8 cellular contexts compared by ENCODE assay signal in the genomic region with DNA sequence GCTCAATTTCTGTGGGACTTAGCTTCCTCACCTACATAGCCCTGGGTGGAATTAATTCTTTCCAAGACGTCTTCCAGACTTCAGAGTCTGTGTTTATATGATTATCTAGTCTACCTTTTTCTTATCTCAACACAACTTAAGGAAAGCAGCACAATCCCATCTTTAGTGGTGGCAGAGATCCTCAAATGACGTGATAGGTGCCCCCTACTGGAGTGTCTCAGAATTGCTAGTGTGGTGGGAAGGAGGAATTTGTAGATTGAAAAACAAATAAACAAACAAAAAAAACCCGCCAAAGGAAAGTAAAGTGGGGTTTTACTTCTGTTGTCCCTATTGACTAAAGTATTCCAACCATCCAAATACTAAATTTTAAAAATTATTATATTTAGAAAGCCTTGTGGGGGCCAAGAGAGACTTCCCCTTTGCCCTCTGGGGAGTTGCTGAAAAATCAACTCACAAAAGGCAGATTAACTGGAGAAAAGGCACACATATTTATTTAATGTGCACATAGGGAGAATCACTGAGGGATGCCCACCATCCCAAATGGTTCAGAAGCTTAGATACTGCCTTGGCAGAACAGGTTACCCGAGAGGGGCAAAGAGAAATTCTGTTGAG.
DNase-seq lines count a peak whose midpoint lies in the region; ATAC-seq and TF ChIP-seq lines count a peak whose summit lies in the region.

No MANE protein-coding gene starts in this region.

- H3K9me3 Mint-ChIP-seq in CD14-positive monocyte = peaks cover 7 to 14% (median 11%) of the 10 kb centered on the region in 7 donors

- H3K4me3 Mint-ChIP-seq in CD14-positive monocyte = no peak overlapping the region

- H3K36me3 ChIP-seq in gastroesophageal sphincter = no peaks in the 10 kb centered on the region

- TF ChIP-seq CTCF in CD14-positive monocyte (IDR thresholded peaks at IDR 0.05) (peak; percentile 36), HFF-Myc (IDR thresholded peaks at IDR 0.05; ENCODE audit: low read depth, low read length, missing control alignments) (peak; percentile 76), gastroesophageal sphincter (IDR thresholded peaks at IDR 0.05) (peak; percentile 23 to 61 (median 32))

- H3K4me1 ChIP-seq in gastroesophageal sphincter = peaks cover 0 to 4% (median 0%) of the 10 kb centered on the region in 3 donors

- intact Hi-C loops in CD14-positive monocyte (cut with micrococcal nuclease) = no loop called here

- H3K27ac ChIP-seq in gastroesophageal sphincter = no peak overlapping the region

- H3K4me3 ChIP-seq in HFF-Myc (replicated peaks; ENCODE audit: low read depth, low read length) (no peak overlapping the region), gastroesophageal sphincter (no peak overlapping the region)

- WGBS in gastroesophageal sphincter (ENCODE audit: low coverage in 1 of 2), 2 donors = 42 to 49% methylated on average over 4 of the region's 4 CpGs

- no peaks in the 10 kb centered on the region for H3K9me3 ChIP-seq in gastroesophageal sphincter

- TF ChIP-seq EP300 in gastroesophageal sphincter (IDR thresholded peaks at IDR 0.05) = no peak

- no peak overlapping the region for H3K27ac Mint-ChIP-seq in CD14-positive monocyte

- no peak for ATAC-seq in gastroesophageal sphincter
- no peak for ATAC-seq in GM21717 (IDR thresholded peaks at IDR 0.05; ENCODE audit: unreplicated experiment)
- ATAC-seq in GM19351 (IDR thresholded peaks at IDR 0.05; ENCODE audit: unreplicated experiment) = no peak
- ATAC-seq in GM21367 (IDR thresholded peaks at IDR 0.05; ENCODE audit: unreplicated experiment) = no peak

- no peaks in the 10 kb centered on the region for H3K36me3 Mint-ChIP-seq in CD14-positive monocyte

- no peak for TF ChIP-seq POLR2A in gastroesophageal sphincter (IDR thresholded peaks at IDR 0.05)

- H3K27me3 ChIP-seq in gastroesophageal sphincter = no peaks in the 10 kb centered on the region

- no peak for DNase-seq in CD14-positive monocyte (ENCODE audit: low spot score)
- DNase-seq in HFF-Myc (ENCODE audit: extremely low read depth, low read depth) = peak; percentile 15
- DNase-seq in activated CD4-positive, alpha-beta T cell treated with anti-CD3 and anti-CD28 coated beads, Interleukin-2, amount 50 U/mL, for 4 hours = peak; percentile 23 to 35
- peak; percentile 17 for DNase-seq in stimulated activated CD4-positive, alpha-beta T cell treated with anti-CD3 and anti-CD28 coated beads, Interleukin-12 subunit alpha, Interleukin-12 subunit beta, amount 100 ng/mL, for 4 hours

- H3K4me1 Mint-ChIP-seq in CD14-positive monocyte = no peaks in the 10 kb centered on the region

- H3K27me3 Mint-ChIP-seq in CD14-positive monocyte (ENCODE audit: low read depth in 3 of 3) = no peaks in the 10 kb centered on the region
